7 cellular contexts compared by ENCODE assay signal in the genomic region with DNA sequence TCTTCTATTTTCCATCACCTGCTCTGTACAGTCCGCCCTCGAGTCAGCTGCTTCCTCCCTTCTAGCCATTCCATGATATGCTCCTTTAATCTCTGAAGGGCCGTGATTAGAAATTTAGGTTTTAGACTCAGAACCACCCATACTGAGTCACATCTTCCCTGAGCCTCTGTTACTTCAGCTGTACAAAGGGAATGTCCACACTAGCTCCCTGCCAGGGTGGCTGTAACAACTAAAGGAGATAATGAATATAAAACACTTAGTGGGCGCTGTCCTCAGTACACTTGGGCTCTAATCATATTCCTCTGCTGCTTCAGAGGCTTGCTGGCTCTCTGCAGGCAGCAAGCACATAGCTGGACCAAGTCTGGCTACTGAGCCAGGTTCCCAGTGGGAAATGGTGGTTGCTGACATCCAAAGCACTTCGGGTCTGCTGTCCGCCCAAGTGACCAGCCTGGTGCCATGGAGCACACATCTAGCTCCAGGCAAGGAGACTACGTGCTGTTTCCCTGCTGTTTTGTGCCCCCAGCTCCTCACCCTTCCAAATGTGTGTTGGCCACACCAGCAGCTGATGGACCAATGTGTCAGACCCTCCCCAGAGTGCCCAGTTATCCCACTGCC. TPM values are rescaled to one million over a fixed set of nuclear protein-coding genes. Genes with fewer than 3 reads are reported as not detected.
DNase-seq lines count a peak whose midpoint lies in the region; ATAC-seq, FAIRE-seq and TF ChIP-seq lines count a peak whose summit lies in the region.

No MANE protein-coding gene starts in this region.

- H3K9me3 ChIP-seq in HUES64 (ENCODE audit: insufficient read depth, low read depth, low read length) (no peaks in the 10 kb centered on the region), hepatocyte (ENCODE audit: low read depth) (no peaks in the 10 kb centered on the region)

- 90% methylated on average over 7 of the region's 7 CpGs for WGBS in HUES64
- 81% methylated on average over 7 of the region's 7 CpGs for WGBS in hepatocyte (ENCODE audit: low lambda C conversion rate, missing lambda C conversion rate)

- no peaks in the 10 kb centered on the region for H3K9me3 Mint-ChIP-seq in activated CD4-positive, alpha-beta memory T cell treated with anti-CD3 and anti-CD28 coated beads, Interleukin-2, amount 10 ng/mL, durations not matched to agents 7 days and 5 days
- no peaks in the 10 kb centered on the region for H3K9me3 Mint-ChIP-seq in stimulated activated naive CD8-positive, alpha-beta T cell treated with anti-CD3 and anti-CD28 coated beads, Interleukin-15, Interleukin-2, amounts not matched to agents 100 ng/mL and 50 ng/mL, for 24 hours

- H3K27ac ChIP-seq in HUES64 (ENCODE audit: low read depth, low read length) (peak overlapping the region; percentile 57; the same call in 1 of the 2 replicates), hepatocyte (peak overlapping the region; percentile 86)

- no peak for ATAC-seq in GM19397 (IDR thresholded peaks at IDR 0.05; ENCODE audit: unreplicated experiment)

- peak overlapping the region; percentile 49 for H3K4me3 Mint-ChIP-seq in activated CD4-positive, alpha-beta memory T cell treated with anti-CD3 and anti-CD28 coated beads, Interleukin-2, amount 10 ng/mL, durations not matched to agents 7 days and 5 days
- H3K4me3 Mint-ChIP-seq in stimulated activated naive CD8-positive, alpha-beta T cell treated with anti-CD3 and anti-CD28 coated beads, Interleukin-15, Interleukin-2, amounts not matched to agents 100 ng/mL and 50 ng/mL, for 24 hours: peak overlapping the region; percentile 48

- H3K79me2 ChIP-seq in hepatocyte: peaks cover 11% of the 10 kb centered on the region

- peak overlapping the region; percentile 59 for H3K4me3 ChIP-seq in HUES64 (ENCODE audit: low read length)
- H3K4me3 ChIP-seq in hepatocyte: no peak overlapping the region

- peak overlapping the region; percentile 57; the same call in 1 of the 2 replicates for H3K9ac ChIP-seq in HUES64 (ENCODE audit: low read depth, low read length)

- no peak overlapping the region for H3K27ac Mint-ChIP-seq in activated CD4-positive, alpha-beta memory T cell treated with anti-CD3 and anti-CD28 coated beads, Interleukin-2, amount 10 ng/mL, durations not matched to agents 7 days and 5 days
- peak overlapping the region; percentile 65 for H3K27ac Mint-ChIP-seq in stimulated activated naive CD8-positive, alpha-beta T cell treated with anti-CD3 and anti-CD28 coated beads, Interleukin-15, Interleukin-2, amounts not matched to agents 100 ng/mL and 50 ng/mL, for 24 hours

- no peaks in the 10 kb centered on the region for H3K27me3 Mint-ChIP-seq in activated CD4-positive, alpha-beta memory T cell treated with anti-CD3 and anti-CD28 coated beads, Interleukin-2, amount 10 ng/mL, durations not matched to agents 7 days and 5 days
- no peaks in the 10 kb centered on the region for H3K27me3 Mint-ChIP-seq in stimulated activated naive CD8-positive, alpha-beta T cell treated with anti-CD3 and anti-CD28 coated beads, Interleukin-15, Interleukin-2, amounts not matched to agents 100 ng/mL and 50 ng/mL, for 24 hours

- POLR2A ChIA-PET in activated CD4-positive, alpha-beta memory T cell treated with anti-CD3 and anti-CD28 coated beads, Interleukin-2, amount 10 ng/mL, durations not matched to agents 7 days and 5 days (lab: Charles Lee): interaction anchor here (0.6 to 2.9 kb wide), 4 partner anchors 11 to 30 kb away, joined by 3 to 15 read pairs (median 6); a partner anchor contains a TSS

- no peak for DNase-seq in activated CD4-positive, alpha-beta memory T cell treated with anti-CD3 and anti-CD28 coated beads, Interleukin-2, amount 10 ng/mL, durations not matched to agents 7 days and 5 days
- DNase-seq in hepatocyte (ENCODE audit: low spot score) (no peak), frontal cortex (ENCODE audit: low spot score in 2 of 2) (no peak), kidney tubule cell (ENCODE audit: low spot score) (no peak)

- peaks cover 32% of the 10 kb centered on the region for H3K36me3 ChIP-seq in HUES64 (ENCODE audit: insufficient read depth, low read length)
- no peaks in the 10 kb centered on the region for H3K36me3 ChIP-seq in hepatocyte (replicated peaks; ENCODE audit: insufficient read depth, low read depth)

- FAIRE-seq in frontal cortex (lab: Jason Lieb, UNC): no peak

- H3K27me3 ChIP-seq in HUES64 (ENCODE audit: insufficient read depth, low read length) (peaks cover 10% of the 10 kb centered on the region; the same call in 1 of the 2 replicates), hepatocyte (no peaks in the 10 kb centered on the region)

- no peaks in the 10 kb centered on the region for H4K20me1 ChIP-seq in hepatocyte (ENCODE audit: insufficient read depth, poor library complexity, severe bottlenecking)

- CTCF ChIA-PET in activated CD4-positive, alpha-beta memory T cell treated with anti-CD3 and anti-CD28 coated beads, Interleukin-2, amount 10 ng/mL, durations not matched to agents 7 days and 5 days (lab: Charles Lee): no interaction called here

- H3K9me2 ChIP-seq in hepatocyte (replicated peaks; ENCODE audit: insufficient read depth): no peaks in the 10 kb centered on the region

- peak overlapping the region; percentile 100 for H3K4me2 ChIP-seq in hepatocyte

- H3K4me1 Mint-ChIP-seq in activated CD4-positive, alpha-beta memory T cell treated with anti-CD3 and anti-CD28 coated beads, Interleukin-2, amount 10 ng/mL, durations not matched to agents 7 days and 5 days: peaks cover 33% of the 10 kb centered on the region
- peaks cover 38% of the 10 kb centered on the region for H3K4me1 Mint-ChIP-seq in stimulated activated naive CD8-positive, alpha-beta T cell treated with anti-CD3 and anti-CD28 coated beads, Interleukin-15, Interleukin-2, amounts not matched to agents 100 ng/mL and 50 ng/mL, for 24 hours (ENCODE audit: low read depth)

- no peak overlapping the region for H2AFZ ChIP-seq in hepatocyte

- H3K4me1 ChIP-seq in HUES64 (ENCODE audit: insufficient read depth, low read length): peaks cover 7% of the 10 kb centered on the region; the same call in 1 of the 2 replicates
- peaks cover 13% of the 10 kb centered on the region for H3K4me1 ChIP-seq in hepatocyte (ENCODE audit: insufficient read depth)

- peaks cover 8% of the 10 kb centered on the region for H3K36me3 Mint-ChIP-seq in activated CD4-positive, alpha-beta memory T cell treated with anti-CD3 and anti-CD28 coated beads, Interleukin-2, amount 10 ng/mL, durations not matched to agents 7 days and 5 days (ENCODE audit: low read depth)
- H3K36me3 Mint-ChIP-seq in stimulated activated naive CD8-positive, alpha-beta T cell treated with anti-CD3 and anti-CD28 coated beads, Interleukin-15, Interleukin-2, amounts not matched to agents 100 ng/mL and 50 ng/mL, for 24 hours (ENCODE audit: low read depth): peaks cover 3% of the 10 kb centered on the region

- no peak for TF ChIP-seq CTCF in hepatocyte (IDR thresholded peaks at IDR 0.05; ENCODE audit: poor library complexity)

RNA-seq across cellular contexts. Expression of a gene that starts 0.9 kb away (rescaled TPM):
- 15.0 TPM for polyA plus RNA-seq in HUES64 (2013, experiment 1 of 2)
- 18.5 TPM for polyA plus RNA-seq in HUES64 (2013, experiment 2 of 2)
- total RNA-seq in activated CD4-positive, alpha-beta memory T cell treated with anti-CD3 and anti-CD28 coated beads, Interleukin-2, amount 10 ng/mL, durations not matched to agents 7 days and 5 days: 10 to 100 TPM; 13.9 to 15.9 TPM
- total RNA-seq in hepatocyte (15.2 and 16.6 TPM in 2 replicates), frontal cortex (0.82 TPM)
- 15.7 and 16.8 TPM in 2 replicates for polyA plus RNA-seq in hepatocyte

RNA-seq across cellular contexts. Expression of a gene that starts 29.1 kb away (rescaled TPM):
- 21.8 TPM for polyA plus RNA-seq in HUES64 (2013, experiment 1 of 2)
- polyA plus RNA-seq in HUES64 (2013, experiment 2 of 2): 19.7 TPM
- total RNA-seq in activated CD4-positive, alpha-beta memory T cell treated with anti-CD3 and anti-CD28 coated beads, Interleukin-2, amount 10 ng/mL, durations not matched to agents 7 days and 5 days: 10 to 100 TPM; 26.0 to 27.0 TPM
- total RNA-seq in hepatocyte (10.6 and 17.2 TPM in 2 replicates), frontal cortex (7.3 TPM)
- polyA plus RNA-seq in hepatocyte: 12.3 and 13.9 TPM in 2 replicates
